Comparison of ENCODE assay signal across 17 cellular contexts in genomic region chr6:18328549-18328922, GRCh38. TPM values are rescaled to one million over a fixed set of nuclear protein-coding genes. Genes with fewer than 3 reads are reported as not detected.
DNase-seq lines count a peak whose midpoint lies in the region; ATAC-seq and TF ChIP-seq lines count a peak whose summit lies in the region.
"Had no signal": no experiment of that assay in that cellular context is flagged by ENCODE, and none has a peak within 500 bp of the region (broad histone marks: within the 10 kb centered on the region; RNA-seq: fewer than 3 reads in every experiment).

No MANE protein-coding gene starts in this region.

- peak overlapping the region; percentile 62 for H3K4me3 ChIP-seq in OCI-LY3 (ENCODE audit: low read length)
- H3K4me3 ChIP-seq in skeletal muscle tissue (ENCODE audit: low read length in 3 of 3), result no peak overlapping the region
- H3K4me3 ChIP-seq: esophagus squamous epithelium, lung, neural progenitor cell had no signal

- TF ChIP-seq CTCF in OCI-LY3 (IDR thresholded peaks at IDR 0.05; ENCODE audit: low read depth, low read length) (no peak), foreskin keratinocyte (conservative IDR thresholded peaks at IDR 0.05) (no peak)

- no peaks in the 10 kb centered on the region for H3K9me3 Mint-ChIP-seq in activated naive CD4-positive, alpha-beta T cell treated with anti-CD3 and anti-CD28 coated beads for 36 hours
- H3K9me3 Mint-ChIP-seq: activated naive CD8-positive, alpha-beta T cell treated with anti-CD3 and anti-CD28 coated beads, Interleukin-2, amount 10 ng/mL, durations not matched to agents 7 days and 5 days; neural progenitor cell had no signal

- H3K36me3 ChIP-seq in OCI-LY3 (replicated peaks; ENCODE audit: low read depth, low read length) (peaks cover 4% of the 10 kb centered on the region), skeletal muscle tissue (ENCODE audit: control insufficient read depth in 3 of 3, insufficient read depth in 3 of 3, low read length in 3 of 3) (no peaks in the 10 kb centered on the region)
- H3K36me3 ChIP-seq: esophagus squamous epithelium, neural progenitor cell had no signal

- H3K27me3 Mint-ChIP-seq in activated naive CD4-positive, alpha-beta T cell treated with anti-CD3 and anti-CD28 coated beads for 36 hours (ENCODE audit: low read depth), result no peaks in the 10 kb centered on the region

- no peaks in the 10 kb centered on the region for H3K36me3 Mint-ChIP-seq in activated naive CD4-positive, alpha-beta T cell treated with anti-CD3 and anti-CD28 coated beads for 36 hours (ENCODE audit: low read depth)
- H3K36me3 Mint-ChIP-seq: activated naive CD8-positive, alpha-beta T cell treated with anti-CD3 and anti-CD28 coated beads, Interleukin-2, amount 10 ng/mL, durations not matched to agents 7 days and 5 days; neural progenitor cell had no signal

- H3K79me2 ChIP-seq in OCI-LY3 (ENCODE audit: low read length), result 0 out of 2 replicates have a peak, but pooled peaks cover 3% of the 10 kb centered on the region

- no peak overlapping the region for H3K4me3 Mint-ChIP-seq in activated naive CD4-positive, alpha-beta T cell treated with anti-CD3 and anti-CD28 coated beads for 36 hours
- H3K4me3 Mint-ChIP-seq: activated naive CD8-positive, alpha-beta T cell treated with anti-CD3 and anti-CD28 coated beads, Interleukin-2, amount 10 ng/mL, durations not matched to agents 7 days and 5 days; neural progenitor cell had no signal

- H3K4me1 ChIP-seq in OCI-LY3 (ENCODE audit: low read length) (peaks cover 89% of the 10 kb centered on the region), foreskin keratinocyte (peaks cover 18% of the 10 kb centered on the region), skeletal muscle tissue (ENCODE audit: control insufficient read depth in 3 of 3, insufficient read depth in 3 of 3, low read length in 3 of 3) (peaks cover 9 to 15% (median 12%) of the 10 kb centered on the region in 3 donors)
- H3K4me1 ChIP-seq: neural progenitor cell had no signal

- DNase-seq in CD1c-positive myeloid dendritic cell (ENCODE audit: extremely low spot score) (peak; percentile 79), foreskin keratinocyte (peak; percentile 73 to 88), cerebellum (ENCODE audit: low spot score) (no peak), NCI-H1694 treated with DMSO at 0.1 percent for 48 hours (lab: John Stamatoyannopoulos, UW) (no peak)
- DNase-seq in activated naive CD4-positive, alpha-beta T cell treated with anti-CD3 and anti-CD28 coated beads for 36 hours, result no peak
- DNase-seq: activated naive CD8-positive, alpha-beta T cell treated with anti-CD3 and anti-CD28 coated beads, Interleukin-2, amount 10 ng/mL, durations not matched to agents 7 days and 5 days; DMS 273 treated with DMSO at 0.1 percent for 48 hours; esophagus squamous epithelium; hypothalamus; SK-N-SH; small intestine; substantia nigra had no signal

- H4K20me1 ChIP-seq in OCI-LY3 (ENCODE audit: insufficient read depth, low read length), result no peaks in the 10 kb centered on the region

- H3K9ac ChIP-seq in OCI-LY3 (ENCODE audit: low read length), result peak overlapping the region; percentile 91
- no peak overlapping the region for H3K9ac ChIP-seq in skeletal muscle tissue (ENCODE audit: low read depth in 1 of 3, low read length in 3 of 3)
- H3K9ac ChIP-seq: neural progenitor cell, SK-N-SH had no signal

- H3K9me3 ChIP-seq in OCI-LY3 (ENCODE audit: insufficient read depth, low read length), result peaks cover 8% of the 10 kb centered on the region; the same call in 1 of the 2 replicates
- H3K9me3 ChIP-seq in skeletal muscle tissue (ENCODE audit: control insufficient read depth in 3 of 3, low read length in 3 of 3), result no peaks in the 10 kb centered on the region
- H3K9me3 ChIP-seq: esophagus squamous epithelium, SK-N-SH had no signal

- intact Hi-C loops in activated naive CD4-positive, alpha-beta T cell treated with anti-CD3 and anti-CD28 coated beads for 36 hours (cut with micrococcal nuclease), result loop anchor here (2.0 to 10.0 kb wide), 2 partner anchors 58 to 266 kb away; partner anchors contain the start of gene RNF144B

- peaks cover 6% of the 10 kb centered on the region for H3K4me1 Mint-ChIP-seq in activated naive CD4-positive, alpha-beta T cell treated with anti-CD3 and anti-CD28 coated beads for 36 hours (ENCODE audit: low read depth)

- H3K27ac ChIP-seq in OCI-LY3 (ENCODE audit: low read length) (peak overlapping the region; percentile 100), foreskin keratinocyte (peak overlapping the region; percentile 96), skeletal muscle tissue (ENCODE audit: low read depth, low read length) (peak overlapping the region; percentile 23)
- H3K27ac ChIP-seq: neural progenitor cell had no signal

- H3K27me3 ChIP-seq in OCI-LY3 (ENCODE audit: low read depth, low read length) (no peaks in the 10 kb centered on the region), foreskin keratinocyte (no peaks in the 10 kb centered on the region), skeletal muscle tissue (ENCODE audit: control insufficient read depth in 3 of 3, insufficient read depth in 3 of 3, low read length in 3 of 3) (no peaks in the 10 kb centered on the region)
- H3K27me3 ChIP-seq: esophagus squamous epithelium, neural progenitor cell had no signal

- no peak overlapping the region for H2AFZ ChIP-seq in OCI-LY3 (ENCODE audit: low read depth, low read length)
- H2AFZ ChIP-seq: neural progenitor cell had no signal

- peak; percentile 89 for ATAC-seq in foreskin keratinocyte
- ATAC-seq in HG03196 (IDR thresholded peaks at IDR 0.05; ENCODE audit: unreplicated experiment), result no peak

- H3K4me2 ChIP-seq in OCI-LY3 (ENCODE audit: low read length), result peak overlapping the region; percentile 92
- H3K4me2 ChIP-seq: neural progenitor cell, SK-N-SH had no signal

- CTCF ChIA-PET in activated naive CD4-positive, alpha-beta T cell treated with anti-CD3 and anti-CD28 coated beads for 36 hours (lab: Charles Lee), result interaction anchor here (1.3 kb wide), 1 partner anchor 176 kb away, joined by 4 read pairs; no protein-coding TSS in a partner anchor

- no peak overlapping the region for H3K27ac Mint-ChIP-seq in activated naive CD4-positive, alpha-beta T cell treated with anti-CD3 and anti-CD28 coated beads for 36 hours
- H3K27ac Mint-ChIP-seq: activated naive CD8-positive, alpha-beta T cell treated with anti-CD3 and anti-CD28 coated beads, Interleukin-2, amount 10 ng/mL, durations not matched to agents 7 days and 5 days; neural progenitor cell had no signal

RNA-seq across cellular contexts. Expression of gene RNF144B, which starts 58.6 kb away (rescaled TPM):
- total RNA-seq in foreskin keratinocyte (17.5 and 18.0 TPM in 2 replicates), skeletal muscle tissue (15.1 TPM), cerebellum (3.3 TPM)
- 5.7 and 6.7 TPM in 2 replicates for polyA plus RNA-seq in foreskin keratinocyte
- total RNA-seq in activated naive CD4-positive, alpha-beta T cell treated with anti-CD3 and anti-CD28 coated beads for 36 hours, result 1 to 10 TPM; 1.5 to 3.2 TPM

Comparison
In these comparisons a context has a peak if more than half of its experiments do, and no peak if none do; other contexts are left out.
1. DNase-seq: peak in CD1c-positive myeloid dendritic cell (single experiment) and foreskin keratinocyte (2 of 2); none in cerebellum (single experiment), NCI-H1694 treated with DMSO at 0.1 percent for 48 hours (single experiment) and activated naive CD4-positive, alpha-beta T cell treated with anti-CD3 and anti-CD28 coated beads for 36 hours (single experiment).
2. H3K27ac ChIP-seq: peak in every context shown above with its lines; median percentile 100 in OCI-LY3; 96 in foreskin keratinocyte; 23 in skeletal muscle tissue.